In genomic region chr9:121892706-121893105, GRCh38 we compare ENCODE assay signal across 26 cellular contexts.
"Had no signal": no experiment of that assay in that cellular context is flagged by ENCODE, and none has a peak within 500 bp of the region (broad histone marks: within the 10 kb centered on the region; RNA-seq: fewer than 3 reads in every experiment).

No MANE protein-coding gene starts in this region.

- H3K27ac Mint-ChIP-seq: immature natural killer cell; naive thymus-derived CD4-positive, alpha-beta T cell; natural killer cell treated with Interleukin-12 subunit alpha and Interleukin-12 subunit beta and Interleukin-15 and Interleukin-18, amount 100 ng/mL, for 72 hours; stimulated activated effector memory CD8-positive, alpha-beta T cell treated with anti-CD3 and anti-CD28 coated beads, Interleukin-12 subunit alpha, Interleukin-12 subunit beta, amount 100 ng/mL, for 72 hours; stimulated activated naive CD8-positive, alpha-beta T cell treated with anti-CD3 and anti-CD28 coated beads, Interleukin-15, Interleukin-2, amounts not matched to agents 100 ng/mL and 50 ng/mL, for 24 hours had no signal

- H3K27me3 Mint-ChIP-seq: naive thymus-derived CD4-positive, alpha-beta T cell; natural killer cell treated with Interleukin-12 subunit alpha and Interleukin-12 subunit beta and Interleukin-15 and Interleukin-18, amount 100 ng/mL, for 72 hours; stimulated activated naive CD8-positive, alpha-beta T cell treated with anti-CD3 and anti-CD28 coated beads, Interleukin-15, Interleukin-2, amounts not matched to agents 100 ng/mL and 50 ng/mL, for 24 hours had no signal

- H3K9me3 Mint-ChIP-seq: immature natural killer cell; natural killer cell treated with Interleukin-12 subunit alpha and Interleukin-12 subunit beta and Interleukin-15 and Interleukin-18, amount 100 ng/mL, for 72 hours; stimulated activated effector memory CD8-positive, alpha-beta T cell treated with anti-CD3 and anti-CD28 coated beads, Interleukin-12 subunit alpha, Interleukin-12 subunit beta, amount 100 ng/mL, for 72 hours; stimulated activated naive CD8-positive, alpha-beta T cell treated with anti-CD3 and anti-CD28 coated beads, Interleukin-15, Interleukin-2, amounts not matched to agents 100 ng/mL and 50 ng/mL, for 24 hours had no signal

- H3K36me3 Mint-ChIP-seq: immature natural killer cell; naive thymus-derived CD4-positive, alpha-beta T cell; natural killer cell treated with Interleukin-12 subunit alpha and Interleukin-12 subunit beta and Interleukin-15 and Interleukin-18, amount 100 ng/mL, for 72 hours had no signal

- H3K4me3 Mint-ChIP-seq: immature natural killer cell; naive thymus-derived CD4-positive, alpha-beta T cell; natural killer cell treated with Interleukin-12 subunit alpha and Interleukin-12 subunit beta and Interleukin-15 and Interleukin-18, amount 100 ng/mL, for 72 hours; stimulated activated effector memory CD8-positive, alpha-beta T cell treated with anti-CD3 and anti-CD28 coated beads, Interleukin-12 subunit alpha, Interleukin-12 subunit beta, amount 100 ng/mL, for 72 hours; stimulated activated naive CD8-positive, alpha-beta T cell treated with anti-CD3 and anti-CD28 coated beads, Interleukin-15, Interleukin-2, amounts not matched to agents 100 ng/mL and 50 ng/mL, for 24 hours had no signal

- H3K4me1 Mint-ChIP-seq: immature natural killer cell; stimulated activated effector memory CD8-positive, alpha-beta T cell treated with anti-CD3 and anti-CD28 coated beads, Interleukin-12 subunit alpha, Interleukin-12 subunit beta, amount 100 ng/mL, for 72 hours had no signal

- H3K4me1 ChIP-seq: prostate gland, suprapubic skin, upper lobe of right lung had no signal

- H3K4me3 ChIP-seq: left ventricle myocardium inferior, lung, mucosa of descending colon, pancreas, prostate gland, skin epidermis, spleen, suprapubic skin, thoracic aorta, tibial artery, upper lobe of right lung had no signal

- H3K27me3 ChIP-seq: pancreas, spleen, suprapubic skin, tibial artery, upper lobe of right lung had no signal

- ATAC-seq: mucosa of descending colon; naive thymus-derived CD4-positive, alpha-beta T cell; natural killer cell treated with Interleukin-12 subunit alpha and Interleukin-12 subunit beta and Interleukin-15 and Interleukin-18, amount 100 ng/mL, for 72 hours; pancreas; right cardiac atrium; sciatic nerve; stimulated activated effector memory CD8-positive, alpha-beta T cell treated with anti-CD3 and anti-CD28 coated beads, Interleukin-12 subunit alpha, Interleukin-12 subunit beta, amount 100 ng/mL, for 72 hours; upper lobe of right lung had no signal

- DNase-seq: hypothalamus; immature natural killer cell; islet precursor cell; left ventricle myocardium inferior; mesendoderm; midbrain; mucosa of descending colon; naive thymus-derived CD4-positive, alpha-beta T cell; pancreas; retina; right cardiac atrium; spleen; stimulated activated CD4-positive, alpha-beta T cell treated with anti-CD3 and anti-CD28 coated beads, Interleukin-4, amount 100 ng/mL, for 24 hours; stimulated activated naive CD4-positive, alpha-beta T cell; tibial artery; trophoblast cell; upper lobe of right lung had no signal

- H3K27ac ChIP-seq: left ventricle myocardium inferior, pancreas, prostate gland, skin epidermis, spleen, suprapubic skin, thoracic aorta, tibial artery, upper lobe of right lung had no signal

- H3K36me3 ChIP-seq: left ventricle myocardium inferior, pancreas, prostate gland, spleen, suprapubic skin, thoracic aorta, upper lobe of right lung had no signal

- H3K9me3 ChIP-seq: left ventricle myocardium inferior, mucosa of descending colon, pancreas, prostate gland, spleen, suprapubic skin, thoracic aorta, tibial artery, upper lobe of right lung had no signal
